In genomic region chr5:126988021-126988569, GRCh38 we compare ENCODE assay signal across 10 cellular contexts. TPM values are rescaled to one million over a fixed set of nuclear protein-coding genes. Genes with fewer than 3 reads are reported as not detected.
DNase-seq lines count a peak whose midpoint lies in the region; ATAC-seq and TF ChIP-seq lines count a peak whose summit lies in the region.
"Had no signal": no experiment of that assay in that cellular context is flagged by ENCODE, and none has a peak within 500 bp of the region (broad histone marks: within the 10 kb centered on the region; RNA-seq: fewer than 3 reads in every experiment).

No MANE protein-coding gene starts in this region.

- intact Hi-C loops in right lobe of liver (cut with DNase I) = no loop called here
- intact Hi-C loops in lower leg skin (cut with DNase I; ENCODE audit: low total_unique reads) = no loop called here

- CTCF ChIA-PET in activated naive CD4-positive, alpha-beta T cell treated with anti-CD3 and anti-CD28 coated beads, Interleukin-2, amount 10 ng/mL, durations not matched to agents 7 days and 5 days (lab: Charles Lee) = no interaction called here

- no peak for TF ChIP-seq CTCF in right lobe of liver (IDR thresholded peaks at IDR 0.05)
- TF ChIP-seq CTCF in tibial nerve (IDR thresholded peaks at IDR 0.05) = no peak
- TF ChIP-seq CTCF in lower leg skin (IDR thresholded peaks at IDR 0.05) = no peak

- H3K27ac ChIP-seq in BLaER1 (peak overlapping the region; percentile 86), right lobe of liver (no peak overlapping the region), tibial nerve (no peak overlapping the region)
- H3K27ac ChIP-seq: uterus had no signal

- no peaks in the 10 kb centered on the region for H3K27me3 Mint-ChIP-seq in activated naive CD4-positive, alpha-beta T cell treated with anti-CD3 and anti-CD28 coated beads, Interleukin-2, amount 10 ng/mL, durations not matched to agents 7 days and 5 days
- H3K27me3 Mint-ChIP-seq: brain had no signal

- no peak for TF ChIP-seq POLR2A in right lobe of liver (IDR thresholded peaks at IDR 0.05)
- no peak for TF ChIP-seq POLR2A in tibial nerve (IDR thresholded peaks at IDR 0.05)
- TF ChIP-seq POLR2A in lower leg skin (IDR thresholded peaks at IDR 0.05) = no peak

- H3K4me2 ChIP-seq in BLaER1 = peak overlapping the region; percentile 86

- H3K36me3 ChIP-seq in BLaER1 (peaks cover 21% of the 10 kb centered on the region), right lobe of liver (no peaks in the 10 kb centered on the region), tibial nerve (no peaks in the 10 kb centered on the region)
- H3K36me3 ChIP-seq: uterus had no signal

- ATAC-seq in GM19438 (IDR thresholded peaks at IDR 0.05; ENCODE audit: low read depth, unreplicated experiment) (peak; percentile 93), HG03175 (IDR thresholded peaks at IDR 0.05; ENCODE audit: unreplicated experiment) (peak; percentile 94), right lobe of liver (no peak)

- peaks cover 5% of the 10 kb centered on the region; the same call in 1 of the 2 replicates for H4K20me1 ChIP-seq in BLaER1

- H3K9me3 Mint-ChIP-seq in activated naive CD4-positive, alpha-beta T cell treated with anti-CD3 and anti-CD28 coated beads, Interleukin-2, amount 10 ng/mL, durations not matched to agents 7 days and 5 days = peaks cover 2% of the 10 kb centered on the region

- peak overlapping the region; percentile 68 for H3K9ac ChIP-seq in BLaER1

- H3K4me3 ChIP-seq in BLaER1 = peak overlapping the region; percentile 60
- H3K4me3 ChIP-seq in right lobe of liver = no peak overlapping the region
- no peak overlapping the region for H3K4me3 ChIP-seq in tibial nerve
- no peak overlapping the region for H3K4me3 ChIP-seq in lower leg skin (ENCODE audit: low read depth, poor library complexity, severe bottlenecking)
- H3K4me3 ChIP-seq: uterus had no signal

- H3K4me3 Mint-ChIP-seq in activated naive CD4-positive, alpha-beta T cell treated with anti-CD3 and anti-CD28 coated beads, Interleukin-2, amount 10 ng/mL, durations not matched to agents 7 days and 5 days = peak overlapping the region; percentile 10
- H3K4me3 Mint-ChIP-seq: brain had no signal

- peaks cover 69% of the 10 kb centered on the region for H3K4me1 ChIP-seq in BLaER1
- H3K4me1 ChIP-seq in right lobe of liver = no peaks in the 10 kb centered on the region
- no peaks in the 10 kb centered on the region for H3K4me1 ChIP-seq in tibial nerve
- H3K4me1 ChIP-seq: uterus had no signal

- peaks cover 22% of the 10 kb centered on the region for H3K4me1 Mint-ChIP-seq in activated naive CD4-positive, alpha-beta T cell treated with anti-CD3 and anti-CD28 coated beads, Interleukin-2, amount 10 ng/mL, durations not matched to agents 7 days and 5 days

- H3K36me3 Mint-ChIP-seq in activated naive CD4-positive, alpha-beta T cell treated with anti-CD3 and anti-CD28 coated beads, Interleukin-2, amount 10 ng/mL, durations not matched to agents 7 days and 5 days = peaks cover 5% of the 10 kb centered on the region

- no peaks in the 10 kb centered on the region for H3K27me3 ChIP-seq in BLaER1
- no peaks in the 10 kb centered on the region for H3K27me3 ChIP-seq in right lobe of liver
- no peaks in the 10 kb centered on the region for H3K27me3 ChIP-seq in tibial nerve
- H3K27me3 ChIP-seq: uterus had no signal

- TF ChIP-seq EP300 in tibial nerve (IDR thresholded peaks at IDR 0.05) = no peak

- H3K9me3 ChIP-seq in BLaER1 (peaks cover 29% of the 10 kb centered on the region), right lobe of liver (no peaks in the 10 kb centered on the region), tibial nerve (no peaks in the 10 kb centered on the region)
- H3K9me3 ChIP-seq: uterus had no signal

- 41% methylated on average over 3 of the region's 3 CpGs for WGBS in right lobe of liver (ENCODE audit: insufficient coverage, low coverage, low lambda C conversion rate, missing lambda C conversion rate)
- whole genome bisulfite sequencing in tibial nerve, 2 donors = 66 to 67% methylated on average over 3 of the region's 3 CpGs
- 79 to 81% methylated on average over 3 of the region's 3 CpGs for WGBS in lower leg skin, 2 donors

- DNase-seq in activated naive CD4-positive, alpha-beta T cell treated with anti-CD3 and anti-CD28 coated beads, Interleukin-2, amount 10 ng/mL, durations not matched to agents 7 days and 5 days = peak; percentile 50
- no peak for DNase-seq in right lobe of liver
- DNase-seq in tibial nerve (ENCODE audit: low spot score in 2 of 2) = no peak
- DNase-seq in D341Med (ENCODE audit: low spot score) = no peak
- no peak for DNase-seq in lower leg skin (ENCODE audit: low spot score in 2 of 2)
- DNase-seq: uterus had no signal

- peak overlapping the region; percentile 85 for H3K27ac Mint-ChIP-seq in activated naive CD4-positive, alpha-beta T cell treated with anti-CD3 and anti-CD28 coated beads, Interleukin-2, amount 10 ng/mL, durations not matched to agents 7 days and 5 days
- H3K27ac Mint-ChIP-seq: brain had no signal

RNA-seq across cellular contexts. Expression of gene MARCHF3, which starts 42.3 kb away (rescaled TPM):
- 1 to 10 TPM in 3 of 6 experiments, under 1 TPM in 3; 0.33 to 4.3 (median 0.77) TPM for total RNA-seq in right lobe of liver
- total RNA-seq in tibial nerve = 1 to 10 TPM; 1.8 to 8.7 (median 4.7) TPM
- total RNA-seq in lower leg skin = 10 to 100 TPM; 23.4 to 53.7 (median 29.3) TPM

Comparison
In these comparisons a context has a peak if more than half of its experiments do, and no peak if none do; other contexts are left out.
1. ATAC-seq: peak in GM19438 (single experiment) and HG03175 (single experiment); none in right lobe of liver (0 of 4).